Comparison of ENCODE assay signal across 9 cellular contexts in genomic region chr17:42132941-42133340, GRCh38.
DNase-seq lines count a peak whose midpoint lies in the region; ATAC-seq and TF ChIP-seq lines count a peak whose summit lies in the region.
"Had no signal": no experiment of that assay in that cellular context is flagged by ENCODE, and none has a peak within 500 bp of the region (broad histone marks: within the 10 kb centered on the region; RNA-seq: fewer than 3 reads in every experiment).

No MANE protein-coding gene starts in this region.

- TF ChIP-seq CTCF in astrocyte of the cerebellum (IDR thresholded peaks at IDR 0.05; ENCODE audit: low read depth, low read length, missing control alignments): no peak

- DNase-seq in Ammon's horn (ENCODE audit: low spot score): peak; percentile 91
- DNase-seq in NCI-H526 treated with DMSO at 0.1 percent for 48 hours (lab: John Stamatoyannopoulos, UW): peak; percentile 40
- peak; percentile 76 for DNase-seq in astrocyte of the cerebellum (ENCODE audit: low read depth)
- DNase-seq in kidney glomerular epithelial cell (lab: John Stamatoyannopoulos, UW): peak; percentile 83
- DNase-seq in superior temporal gyrus (ENCODE audit: extremely low spot score): peak; percentile 85
- no peak for DNase-seq in NK-92 (lab: John Stamatoyannopoulos, UW; ENCODE audit: unreplicated experiment)

- no peak overlapping the region for H3K4me3 ChIP-seq in astrocyte of the cerebellum (ENCODE audit: low read depth, low read length)

- ATAC-seq in GM21825 (IDR thresholded peaks at IDR 0.05; ENCODE audit: unreplicated experiment): peak; percentile 37
- no peak for ATAC-seq in HG02610 (IDR thresholded peaks at IDR 0.05; ENCODE audit: unreplicated experiment)
- ATAC-seq: HCT116 had no signal

- in situ Hi-C loops in astrocyte of the cerebellum (cut with HindIII; ENCODE audit: low sequenced_read_pairs): no loop called here
